ENCODE assay signal across 8 cellular contexts in the genomic region with DNA sequence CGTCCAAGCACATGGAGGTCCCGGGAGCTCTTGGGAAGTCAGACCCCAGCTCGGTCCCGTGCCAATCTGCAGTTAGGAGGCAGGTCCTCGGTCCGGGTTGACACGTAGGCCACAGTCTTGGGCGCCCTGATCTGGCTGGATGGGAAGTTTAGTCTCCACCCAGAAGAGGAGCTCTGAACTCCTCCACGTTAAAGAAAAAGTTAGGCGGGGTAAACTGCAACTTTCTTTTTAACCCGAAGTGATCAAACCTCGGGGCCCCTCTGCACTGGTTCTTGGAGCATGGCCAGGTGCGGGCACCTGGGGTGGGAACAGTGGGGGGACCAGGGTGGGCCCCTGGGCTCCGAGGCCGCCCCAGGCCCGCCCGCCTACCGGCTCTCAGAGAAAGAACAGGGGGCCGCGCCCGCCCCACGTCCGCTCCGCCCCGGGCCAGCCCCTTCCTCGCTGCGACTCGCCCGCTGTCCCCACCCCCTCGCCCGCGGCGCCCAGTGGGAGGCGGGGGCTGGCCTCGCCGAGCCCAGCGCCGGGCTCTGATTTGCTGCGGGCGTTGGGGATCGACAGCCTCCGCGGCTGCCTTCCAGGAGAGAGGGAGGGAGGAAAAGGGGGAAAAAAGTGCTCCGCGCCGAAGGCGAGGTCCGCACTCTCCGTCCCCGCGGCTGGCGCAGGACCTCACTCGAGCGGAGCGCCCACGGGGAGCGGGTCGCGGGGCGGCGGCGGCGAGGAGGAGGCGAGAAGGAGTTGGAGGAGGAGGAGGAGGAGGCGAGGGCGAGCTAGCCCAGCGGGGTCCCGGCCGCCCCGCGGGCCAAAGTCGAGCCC. TPM values are rescaled to one million over a fixed set of nuclear protein-coding genes. Genes with fewer than 3 reads are reported as not detected.
A peak's percentile ranks its signal among the peaks of the same experiment; 100 is the strongest.
DNase-seq lines count a peak whose midpoint lies in the region; ATAC-seq, FAIRE-seq and TF ChIP-seq lines count a peak whose summit lies in the region.

Gene COL5A1, plus strand, starts transcription at position 631 of the 813 bp plus-strand sequence. CDS start 385 bp downstream, outside the sequence.

- H3K36me3 Mint-ChIP-seq in astrocyte (ENCODE audit: low read depth, unreplicated experiment) = peaks cover 13% of the 10 kb centered on the region

- peaks cover 31% of the 10 kb centered on the region for H3K4me1 ChIP-seq in astrocyte (ENCODE audit: insufficient read depth, low read length)

- peak within 1 kb of the TSS; percentile 97 for H3K9ac ChIP-seq in astrocyte (ENCODE audit: low read length)

- DNase-seq in GM13977 (ENCODE audit: low spot score) (peak; percentile 67), RPMI7951 (ENCODE audit: low read depth) (peak; percentile 95), astrocyte (ENCODE audit: low read depth) (peak; percentile 80), hippocampal formation (lab: John Stamatoyannopoulos, UW) (peak; percentile 44 to 66), pulmonary artery endothelial cell (ENCODE audit: low read depth, low spot score) (peak; percentile 68), ureter (ENCODE audit: low spot score) (peak; percentile 89), LoVo (ENCODE audit: low spot score) (no peak)

- H3K27ac Mint-ChIP-seq in astrocyte (ENCODE audit: unreplicated experiment) = peak within 1 kb of the TSS; percentile 96

- H3K4me3 Mint-ChIP-seq in astrocyte (ENCODE audit: unreplicated experiment) = peak within 1 kb of the TSS; percentile 98

- H3K9me3 Mint-ChIP-seq in astrocyte (ENCODE audit: unreplicated experiment) = no peaks in the 10 kb centered on the region

- in situ Hi-C loops in GM13977 (cut with MboI; ENCODE audit: low pct_unique_long_range_greater_than_20kb, low sequenced_read_pairs, unreplicated experiment) = no loop called here

- H3K27ac ChIP-seq in astrocyte (ENCODE audit: low read depth, low read length) = peak within 1 kb of the TSS; percentile 92

- no peaks in the 10 kb centered on the region for H3K27me3 ChIP-seq in astrocyte (ENCODE audit: insufficient read depth, low read length)

- peak within 1 kb of the TSS; percentile 100 for H3K4me2 ChIP-seq in astrocyte (ENCODE audit: low read length)

- ATAC-seq in HG02885 (IDR thresholded peaks at IDR 0.05; ENCODE audit: poor library complexity, unreplicated experiment) = no peak

- TF ChIP-seq CTCF in GM13977 (IDR thresholded peaks at IDR 0.05; ENCODE audit: extremely low read depth, insufficient read depth, missing control alignments) (no peak), astrocyte (IDR thresholded peaks at IDR 0.05; ENCODE audit: insufficient read depth, low read depth, low read length) (no peak)

- H3K9me3 ChIP-seq in astrocyte (ENCODE audit: insufficient read depth, low read depth, low read length) = no peaks in the 10 kb centered on the region

- peaks cover 45% of the 10 kb centered on the region for H3K79me2 ChIP-seq in astrocyte (ENCODE audit: insufficient read depth, low read length)

- peaks cover 35% of the 10 kb centered on the region for H4K20me1 ChIP-seq in astrocyte (ENCODE audit: insufficient read depth, low read length)

- H3K4me3 ChIP-seq in astrocyte (ENCODE audit: insufficient read depth, low read depth, low read length) = peak within 1 kb of the TSS; percentile 81

- H3K36me3 ChIP-seq in astrocyte (ENCODE audit: insufficient read depth, low read length) = peaks cover 4% of the 10 kb centered on the region

- FAIRE-seq in astrocyte (lab: Jason Lieb, UNC) = peak; percentile 47

- H3K4me1 Mint-ChIP-seq in astrocyte (ENCODE audit: low read depth, unreplicated experiment) = peaks cover 21% of the 10 kb centered on the region

- peak within 1 kb of the TSS; percentile 53 for H2AFZ ChIP-seq in astrocyte (ENCODE audit: low read depth, low read length)

- peaks cover 2% of the 10 kb centered on the region for H3K27me3 Mint-ChIP-seq in astrocyte (ENCODE audit: low read depth, unreplicated experiment)

RNA-seq across cellular contexts. Expression of gene COL5A1, which starts in this region (rescaled TPM):
- 138 and 179 TPM in 2 replicates for total RNA-seq in RPMI7951 (2014; rRNA removed; shearing (Covaris generic))
- total RNA-seq in astrocyte (1,055 and 1,568 TPM in 2 replicates), pulmonary artery endothelial cell (57.7 and 87.1 TPM in 2 replicates), ureter (64.7 TPM)
